ENCODE assay signal across 11 cellular contexts in genomic region chr1:2523891-2524609, GRCh38. TPM values are rescaled to one million over a fixed set of nuclear protein-coding genes. Genes with fewer than 3 reads are reported as not detected.
DNase-seq lines count a peak whose midpoint lies in the region; ATAC-seq and TF ChIP-seq lines count a peak whose summit lies in the region.
"Had no signal": no experiment of that assay in that cellular context is flagged by ENCODE, and none has a peak within 500 bp of the region (broad histone marks: within the 10 kb centered on the region; RNA-seq: fewer than 3 reads in every experiment).

No MANE protein-coding gene starts in this region.

- H3K27me3 Mint-ChIP-seq in WTC11 (ENCODE audit: low read depth), result peaks cover 25% of the 10 kb centered on the region

- H3K9me3 ChIP-seq in SK-N-SH, result no peaks in the 10 kb centered on the region
- no peaks in the 10 kb centered on the region for H3K9me3 ChIP-seq in endocrine pancreas (ENCODE audit: control insufficient read depth, low read length)
- H3K9me3 ChIP-seq in smooth muscle cell (replicated peaks; ENCODE audit: low read depth), result no peaks in the 10 kb centered on the region

- peak overlapping the region; percentile 83; the same call in 1 of the 2 replicates for H3K27ac Mint-ChIP-seq in WTC11

- H3K4me3 ChIP-seq in SK-N-SH (ENCODE audit: low read depth in 2 of 2, low read length in 1 of 2) (no peak overlapping the region), endocrine pancreas (ENCODE audit: control insufficient read depth, insufficient read depth, low read length) (no peak overlapping the region), smooth muscle cell (no peak overlapping the region)

- H3K9ac ChIP-seq in SK-N-SH (no peak overlapping the region), endocrine pancreas (ENCODE audit: control insufficient read depth, insufficient read depth, low read length) (peak overlapping the region; percentile 60), smooth muscle cell (ENCODE audit: low read depth) (no peak overlapping the region)

- peaks cover 0 to 36% of the 10 kb centered on the region in 2 experiments; a peak in 3 of 4 replicates for H3K4me1 ChIP-seq in SK-N-SH (ENCODE audit: control insufficient read depth in 1 of 2, insufficient read depth in 2 of 2, low read depth in 1 of 2, low read length in 1 of 2)
- no peaks in the 10 kb centered on the region for H3K4me1 ChIP-seq in endocrine pancreas (ENCODE audit: control insufficient read depth, insufficient read depth, low read length)
- peaks cover 11% of the 10 kb centered on the region for H3K4me1 ChIP-seq in smooth muscle cell (ENCODE audit: low read depth)

- H3K27ac ChIP-seq in SK-N-SH (ENCODE audit: low read depth in 2 of 2, low read length in 1 of 2), result no peak overlapping the region
- H3K27ac ChIP-seq in smooth muscle cell (ENCODE audit: low read depth), result no peak overlapping the region
- H3K27ac ChIP-seq: 22Rv1 had no signal

- H3K27me3 ChIP-seq in SK-N-SH (ENCODE audit: insufficient read depth) (no peaks in the 10 kb centered on the region), endocrine pancreas (ENCODE audit: control insufficient read depth, insufficient read depth, low read length) (no peaks in the 10 kb centered on the region), smooth muscle cell (ENCODE audit: low read depth) (peaks cover 15% of the 10 kb centered on the region)

- WGBS in SK-N-SH (ENCODE audit: low lambda C conversion rate), result 81% methylated on average over 10 of the region's 10 CpGs
- 90% methylated on average over 10 of the region's 10 CpGs for WGBS in smooth muscle cell (ENCODE audit: low lambda C conversion rate)

- H3K9me2 ChIP-seq in SK-N-SH, result no peaks in the 10 kb centered on the region

- H2AFZ ChIP-seq in SK-N-SH (ENCODE audit: low read depth) (no peak overlapping the region), smooth muscle cell (ENCODE audit: low read depth) (no peak overlapping the region)

- no peaks in the 10 kb centered on the region for H3F3A ChIP-seq in SK-N-SH (replicated peaks; ENCODE audit: insufficient read depth)
- no peaks in the 10 kb centered on the region for H3F3A ChIP-seq in smooth muscle cell (ENCODE audit: low read depth)

- DNase-seq in SK-N-SH (no peak), WTC11 (ENCODE audit: low spot score) (no peak), smooth muscle cell (lab: John Stamatoyannopoulos, UW; ENCODE audit: unreplicated experiment) (no peak), HuH-7.5 (ENCODE audit: low spot score) (no peak), anterior cingulate cortex (lab: John Stamatoyannopoulos, UW) (no peak)
- DNase-seq: cortex of kidney, islet precursor cell had no signal

- no peak for TF ChIP-seq CTCF in SK-N-SH (IDR thresholded peaks at IDR 0.05)
- TF ChIP-seq CTCF in WTC11 (IDR thresholded peaks at IDR 0.05), result no peak
- TF ChIP-seq CTCF in smooth muscle cell (IDR thresholded peaks at IDR 0.05; ENCODE audit: borderline replicate concordance, insufficient read depth, poor library complexity, severe bottlenecking), result no peak

- H3K4me2 ChIP-seq in SK-N-SH (peak overlapping the region; percentile 83; the same call in 1 of the 2 replicates), smooth muscle cell (peak overlapping the region; percentile 98)

- POLR2A ChIA-PET in SK-N-SH (lab: Yijun Ruan, JAX), result no interaction called here
- POLR2A ChIA-PET in WTC11 (lab: Charles Lee), result interaction anchor here (1.0 kb wide), 1 partner anchor 17 kb away, joined by 3 read pairs; no protein-coding TSS in a partner anchor

- H3K4me3 Mint-ChIP-seq in WTC11, result peak overlapping the region; percentile 83

- H3K36me3 ChIP-seq in SK-N-SH (replicated peaks in 1 of 2; ENCODE audit: control insufficient read depth in 1 of 2, insufficient read depth in 2 of 2, low read length in 1 of 2), result peaks cover 5 to 30% of the 10 kb centered on the region in 2 experiments
- H3K36me3 ChIP-seq in endocrine pancreas (ENCODE audit: control insufficient read depth, insufficient read depth, low read length), result peaks cover 8% of the 10 kb centered on the region
- no peaks in the 10 kb centered on the region for H3K36me3 ChIP-seq in smooth muscle cell (ENCODE audit: low read depth)

- H3K36me3 Mint-ChIP-seq in WTC11, result peaks cover 10% of the 10 kb centered on the region

- no peak for ATAC-seq in SK-N-SH treated with all-trans-retinoic acid at 6 μM for 48 hours
- no peak for ATAC-seq in WTC11
- ATAC-seq in HG03025 (IDR thresholded peaks at IDR 0.05; ENCODE audit: low FRiP score, unreplicated experiment), result no peak

- H3K4me1 Mint-ChIP-seq in WTC11, result peaks cover 28% of the 10 kb centered on the region

- no peaks in the 10 kb centered on the region for H3K9me3 Mint-ChIP-seq in WTC11

- TF ChIP-seq EP300 in SK-N-SH (IDR thresholded peaks at IDR 0.05; ENCODE audit: borderline replicate concordance in 1 of 2, low read depth in 1 of 2, low read length in 1 of 2), result no peak

- TF ChIP-seq RAD21 in SK-N-SH (IDR thresholded peaks at IDR 0.05; ENCODE audit: low read length), result no peak

- H4K20me1 ChIP-seq in SK-N-SH (ENCODE audit: insufficient read depth), result peaks cover 38% of the 10 kb centered on the region
- H4K20me1 ChIP-seq in smooth muscle cell (ENCODE audit: low read depth), result peaks cover 63% of the 10 kb centered on the region

- CTCF ChIA-PET in SK-N-SH (lab: Yijun Ruan, JAX) (interaction anchor here (0.5 to 5.2 kb wide), 6 partner anchors 16 to 349 kb away, joined by 3 to 25 read pairs (median 3); no protein-coding TSS in a partner anchor), WTC11 (lab: Charles Lee) (interaction anchor here (0.6 to 4.4 kb wide), 14 partner anchors 9 to 325 kb away, joined by 3 to 61 read pairs (median 4); no protein-coding TSS in a partner anchor)

- H3K79me2 ChIP-seq in SK-N-SH (ENCODE audit: insufficient read depth) (peaks cover 40% of the 10 kb centered on the region), smooth muscle cell (ENCODE audit: low read depth) (peaks cover 42% of the 10 kb centered on the region)

TF ChIP-seq in SK-N-SH, 30 proteins besides CTCF, POLR2A, EP300 and RAD21:
- TF ChIP-seq ELF1 (IDR thresholded peaks at IDR 0.05) (no peak), EZH2phosphoT487 (IDR thresholded peaks at IDR 0.05; ENCODE audit: borderline replicate concordance, low read depth) (no peak), FOXM1 (IDR thresholded peaks at IDR 0.05; ENCODE audit: low read depth) (no peak)

TF ChIP-seq in SK-N-SH treated with all-trans-retinoic acid at 6 μM for 48 hours, 23 proteins besides CTCF, POLR2A, EP300 and RAD21 (continues in another document):
- no peak for TF ChIP-seq SNAI2 (CRISPR knock-in tag; IDR thresholded peaks at IDR 0.05)
- no peak for TF ChIP-seq ZFP3 (CRISPR knock-in tag; IDR thresholded peaks at IDR 0.05)
- no peak for TF ChIP-seq TCF4 (CRISPR knock-in tag; IDR thresholded peaks at IDR 0.05; ENCODE audit: borderline replicate concordance)
- TF ChIP-seq ZNF70 (CRISPR knock-in tag; IDR thresholded peaks at IDR 0.05), result no peak

TF ChIP-seq in WTC11, 78 proteins besides CTCF, POLR2A, EP300 and RAD21:
- no peak for TF ChIP-seq GABPB1 (CRISPR knock-in tag; IDR thresholded peaks at IDR 0.05)

RNA-seq across cellular contexts. Expression of gene PANK4, which starts 2.3 kb away (rescaled TPM):
- polyA plus RNA-seq in SK-N-SH (2012; rRNA removed) (15.1 and 16.6 TPM in 2 replicates), smooth muscle cell (28.4 and 28.5 TPM in 2 replicates)
- 5.9 and 8.7 TPM in 2 replicates for polyA plus RNA-seq in SK-N-SH (2012; cell fraction: cytosol; rRNA removed)
- 64.1 and 71.4 TPM in 2 replicates for polyA plus RNA-seq in SK-N-SH (2012; cell fraction: nucleus; rRNA removed)
- total RNA-seq in WTC11 (2021) (35.2 to 52.5 TPM (median 36.7 TPM) in 3 replicates), smooth muscle cell (27.2 and 28.7 TPM in 2 replicates)

RNA-seq across cellular contexts. Expression of gene HES5, which starts 6.0 kb away (rescaled TPM):
- polyA plus RNA-seq in SK-N-SH (2012; rRNA removed) (0.03 and 0.05 TPM in 2 replicates), smooth muscle cell (1.3 and 1.7 TPM in 2 replicates)
- 0.06 TPM in 1 of 2 replicates, not detected in the other for polyA plus RNA-seq in SK-N-SH (2012; cell fraction: cytosol; rRNA removed)
- polyA plus RNA-seq in SK-N-SH (2012; cell fraction: nucleus; rRNA removed), result 0.14 and 0.20 TPM in 2 replicates
- total RNA-seq in WTC11 (2021) (0.21 to 0.23 TPM in 2 of 3 replicates, not detected in the other), smooth muscle cell (1.6 TPM in 1 of 2 replicates, not detected in the other)

RNA-seq across cellular contexts. Expression of gene TNFRSF14, which starts 32.1 kb away (rescaled TPM):
- polyA plus RNA-seq in SK-N-SH (2012; rRNA removed), result 0.19 and 0.28 TPM in 2 replicates
- 0.03 and 0.08 TPM in 2 replicates for polyA plus RNA-seq in SK-N-SH (2012; cell fraction: cytosol; rRNA removed)
- polyA plus RNA-seq in SK-N-SH (2012; cell fraction: nucleus; rRNA removed), result 0.61 and 0.96 TPM in 2 replicates
- total RNA-seq in WTC11 (2021), result 0.73 to 1.1 TPM (median 0.87 TPM) in 3 replicates
- total RNA-seq in smooth muscle cell, result 0.40 TPM in 1 of 2 replicates, not detected in the other
- not detected in 2 replicates for polyA plus RNA-seq in smooth muscle cell

RNA-seq across cellular contexts. Expression of gene PLCH2, which starts 48.0 kb away (rescaled TPM):
- polyA plus RNA-seq in SK-N-SH (2012; rRNA removed) (0.08 and 0.18 TPM in 2 replicates), smooth muscle cell (0.04 and 0.13 TPM in 2 replicates)
- polyA plus RNA-seq in SK-N-SH (2012; cell fraction: cytosol; rRNA removed), result 0.06 and 0.16 TPM in 2 replicates
- 0.68 and 0.74 TPM in 2 replicates for polyA plus RNA-seq in SK-N-SH (2012; cell fraction: nucleus; rRNA removed)
- total RNA-seq in WTC11 (2021) (0.05 to 0.18 TPM (median 0.17 TPM) in 3 replicates), smooth muscle cell (0.09 and 0.81 TPM in 2 replicates)
